In the genomic region with DNA sequence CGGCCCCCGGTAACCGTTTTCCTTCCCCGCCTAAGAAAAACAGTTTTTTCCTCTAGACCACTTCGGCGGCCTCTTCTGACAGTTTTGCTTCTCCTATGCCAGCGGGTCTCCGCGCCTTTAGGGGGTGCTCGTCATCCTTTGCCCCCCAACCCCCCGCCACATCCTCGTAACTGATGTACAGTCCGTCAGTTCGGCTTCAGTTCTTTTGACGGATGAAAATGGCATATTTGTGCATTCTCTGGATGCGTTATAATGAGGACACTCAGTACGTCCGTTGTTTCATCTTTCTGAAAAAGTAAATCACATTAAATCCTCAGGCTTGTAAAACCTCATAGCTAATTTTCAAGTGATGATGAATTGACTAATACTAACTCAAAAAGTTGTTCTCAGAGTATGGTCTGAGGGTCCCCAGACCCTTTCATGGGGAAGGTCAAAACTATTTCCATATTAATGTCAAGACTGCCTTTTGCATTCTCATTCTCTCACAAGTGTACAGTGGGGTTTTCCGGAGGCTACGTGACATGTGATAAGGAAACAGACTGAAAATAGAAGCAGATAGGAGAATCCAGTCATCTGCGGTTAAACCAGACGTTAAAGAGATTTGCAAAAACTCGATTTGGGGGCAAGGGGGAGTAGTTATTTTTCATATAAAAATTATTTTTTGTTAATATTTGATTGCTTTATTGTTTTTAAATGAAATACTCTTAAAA, we compare ENCODE assay signal across 7 cellular contexts. TPM values are rescaled to one million over a fixed set of nuclear protein-coding genes. Genes with fewer than 3 reads are reported as not detected.
DNase-seq lines count a peak whose midpoint lies in the region; ATAC-seq and TF ChIP-seq lines count a peak whose summit lies in the region.

No MANE protein-coding gene starts in this region.

- TF ChIP-seq POLR2A in thyroid gland (IDR thresholded peaks at IDR 0.05) = no peak

- H3K9me3 Mint-ChIP-seq in effector memory CD8-positive, alpha-beta T cell = no peaks in the 10 kb centered on the region

- DNase-seq in HuH-7.5 (ENCODE audit: low spot score) (peak; percentile 20), thyroid gland (no peak)
- peak; percentile 38 to 43 (median 43) for DNase-seq in effector memory CD8-positive, alpha-beta T cell

- peak overlapping the region; percentile 97 to 100 for H3K4me3 Mint-ChIP-seq in effector memory CD8-positive, alpha-beta T cell

- H3K27me3 Mint-ChIP-seq in effector memory CD8-positive, alpha-beta T cell = no peaks in the 10 kb centered on the region

- no peaks in the 10 kb centered on the region for H3K9me3 ChIP-seq in mucosa of stomach (ENCODE audit: control insufficient read depth, low read length)
- H3K9me3 ChIP-seq in thyroid gland = no peaks in the 10 kb centered on the region

- H3K4me1 ChIP-seq in mucosa of stomach (ENCODE audit: control insufficient read depth, insufficient read depth, low read length) = peaks cover 6% of the 10 kb centered on the region
- peaks cover 13 to 21% of the 10 kb centered on the region in 2 donors for H3K4me1 ChIP-seq in thyroid gland

- H3K4me1 Mint-ChIP-seq in effector memory CD8-positive, alpha-beta T cell (ENCODE audit: low read depth in 2 of 2) = peaks cover 33 to 40% of the 10 kb centered on the region in 2 donors

- H3K27me3 ChIP-seq in mucosa of stomach (ENCODE audit: control insufficient read depth, insufficient read depth, low read length) (no peaks in the 10 kb centered on the region), thyroid gland (no peaks in the 10 kb centered on the region)

- TF ChIP-seq CTCF in VCaP (conservative IDR thresholded peaks at IDR 0.05) (peak; percentile 36; the same call in 1 of the 2 replicates), thyroid gland (IDR thresholded peaks at IDR 0.05) (no peak)

- H3K36me3 ChIP-seq in mucosa of stomach (ENCODE audit: control insufficient read depth, insufficient read depth, low read length) = no peaks in the 10 kb centered on the region
- H3K36me3 ChIP-seq in thyroid gland = no peaks in the 10 kb centered on the region

- ATAC-seq in GM21390 (IDR thresholded peaks at IDR 0.05; ENCODE audit: unreplicated experiment) = peak; percentile 21
- peak; percentile 18 for ATAC-seq in effector memory CD8-positive, alpha-beta T cell (replicated peaks)

- peak overlapping the region; percentile 90 for H3K9ac ChIP-seq in mucosa of stomach (ENCODE audit: low read length)

- H3K4me3 ChIP-seq in GM08714 (ENCODE audit: low read length) (peak overlapping the region; percentile 89), mucosa of stomach (ENCODE audit: low read length) (peak overlapping the region; percentile 83), thyroid gland (replicated peaks in 1 of 3) (peak overlapping the region; percentile 10 to 88 (median 85))

- WGBS in thyroid gland, 2 donors = 14 to 15% methylated on average over 23 of the region's 23 CpGs

- intact Hi-C loops in thyroid gland (cut with DNase I) = no loop called here

- H3K36me3 Mint-ChIP-seq in effector memory CD8-positive, alpha-beta T cell (ENCODE audit: insufficient read depth) = peaks cover 30% of the 10 kb centered on the region

- H3K27ac ChIP-seq in VCaP (peak overlapping the region; percentile 98), thyroid gland (peak overlapping the region; percentile 44 to 99 (median 99))

- H3K27ac Mint-ChIP-seq in effector memory CD8-positive, alpha-beta T cell = peak overlapping the region; percentile 100

RNA-seq across cellular contexts. Expression of a gene that starts 0.8 kb away (rescaled TPM):
- 100 to 1,000 TPM; 193 to 341 (median 213) TPM for total RNA-seq in thyroid gland

RNA-seq across cellular contexts. Expression of a gene that starts 53.7 kb away (rescaled TPM):
- 10 to 100 TPM; 45.2 to 73.1 (median 57.5) TPM for total RNA-seq in thyroid gland

Comparison
In these comparisons a context has a peak if more than half of its experiments do, and no peak if none do; other contexts are left out.
1. DNase-seq: peak in HuH-7.5 (single experiment) and effector memory CD8-positive, alpha-beta T cell (3 of 3); none in thyroid gland (0 of 2).
2. Peak in every context shown above with its lines, with median percentiles within 50 percentile points of each other: H3K4me3 ChIP-seq.